ENCODE assay signal across 20 cellular contexts in the genomic region with DNA sequence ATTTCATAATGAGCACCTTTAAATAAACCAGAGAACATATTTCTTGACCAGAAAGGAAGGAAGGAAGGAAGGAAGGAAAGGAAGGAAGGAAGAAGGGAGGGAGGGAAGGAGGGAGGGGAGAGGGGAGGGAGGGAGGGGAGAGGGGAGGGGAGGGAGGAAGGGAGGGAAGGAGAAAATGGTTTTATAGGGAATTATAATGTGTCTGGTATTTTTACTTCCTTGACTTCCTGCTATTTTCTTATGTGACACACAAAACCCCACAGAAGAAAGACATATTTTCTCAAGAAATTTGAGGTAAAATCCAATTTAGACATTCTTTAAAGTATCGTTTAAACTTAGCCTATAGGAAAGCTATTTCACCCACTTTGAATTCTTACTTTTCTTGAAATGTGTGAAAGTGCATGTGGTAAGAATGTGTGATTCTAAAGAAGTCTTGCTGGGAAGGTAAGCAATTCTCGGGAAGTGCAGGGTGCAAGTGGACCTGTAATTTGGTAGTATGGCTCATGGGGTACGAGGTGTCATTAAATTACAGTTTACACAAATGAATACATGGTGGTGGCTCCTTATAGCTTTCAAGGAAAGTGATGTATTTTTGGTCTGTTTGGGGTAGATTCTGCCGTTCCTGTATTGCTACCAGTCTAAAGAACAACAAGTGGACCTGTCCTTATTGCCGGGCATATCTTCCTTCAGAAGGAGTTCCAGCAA. TPM values are rescaled to one million over a fixed set of nuclear protein-coding genes. Genes with fewer than 3 reads are reported as not detected.
DNase-seq lines count a peak whose midpoint lies in the region; ATAC-seq and TF ChIP-seq lines count a peak whose summit lies in the region.
"Had no signal": no experiment of that assay in that cellular context is flagged by ENCODE, and none has a peak within 500 bp of the region (broad histone marks: within the 10 kb centered on the region; RNA-seq: fewer than 3 reads in every experiment).

No MANE protein-coding gene starts in this region.

- no peak overlapping the region for H3K4me3 ChIP-seq in CD4-positive, CD25-positive, alpha-beta regulatory T cell (ENCODE audit: low read depth, low read length)
- no peak overlapping the region for H3K4me3 ChIP-seq in esophagus squamous epithelium
- H3K4me3 ChIP-seq: heart left ventricle, SJSA1, skin epidermis, thyroid gland had no signal

- H3K9me3 ChIP-seq in CD4-positive, CD25-positive, alpha-beta regulatory T cell (ENCODE audit: control insufficient read depth in 2 of 2, low read length in 2 of 2): no peaks in the 10 kb centered on the region
- no peaks in the 10 kb centered on the region for H3K9me3 ChIP-seq in esophagus squamous epithelium
- H3K9me3 ChIP-seq: heart left ventricle, SJSA1, thyroid gland had no signal

- H3K36me3 Mint-ChIP-seq in activated T-cell treated with anti-CD3 and anti-CD28 coated beads, Interleukin-2, amount 50 U/mL, for 24 hours (ENCODE audit: low read depth): peaks cover 75% of the 10 kb centered on the region
- H3K36me3 Mint-ChIP-seq in CD4-positive, CD25-positive, alpha-beta regulatory T cell: peaks cover 37% of the 10 kb centered on the region
- H3K36me3 Mint-ChIP-seq in T-helper 2 cell treated with Interferon-gamma antibody and Interleukin-4, amounts not matched to agents 5 μg/mL and 100 μg/mL, for 36 hours (ENCODE audit: low read depth): peaks cover 84% of the 10 kb centered on the region
- H3K36me3 Mint-ChIP-seq in immature natural killer cell: peaks cover 20 to 38% (median 33%) of the 10 kb centered on the region in 3 donors

- no peaks in the 10 kb centered on the region for H3K27me3 ChIP-seq in CD4-positive, CD25-positive, alpha-beta regulatory T cell (ENCODE audit: control insufficient read depth, insufficient read depth, low read length)
- no peaks in the 10 kb centered on the region for H3K27me3 ChIP-seq in esophagus squamous epithelium
- H3K27me3 ChIP-seq: heart left ventricle, SJSA1, thyroid gland had no signal

- no peak for TF ChIP-seq CTCF in esophagus squamous epithelium (IDR thresholded peaks at IDR 0.05)

- no peak for ATAC-seq in CD4-positive, CD25-positive, alpha-beta regulatory T cell (ENCODE audit: low read depth in 2 of 2)
- ATAC-seq in GM21381 (IDR thresholded peaks at IDR 0.05; ENCODE audit: unreplicated experiment): no peak
- ATAC-seq: heart left ventricle had no signal

- H3K36me3 ChIP-seq in CD4-positive, CD25-positive, alpha-beta regulatory T cell (ENCODE audit: control insufficient read depth, insufficient read depth, low read length): peaks cover 48% of the 10 kb centered on the region
- H3K36me3 ChIP-seq in esophagus squamous epithelium: peaks cover 0 to 25% (median 0%) of the 10 kb centered on the region in 3 donors
- H3K36me3 ChIP-seq: SJSA1, thyroid gland had no signal

- no peaks in the 10 kb centered on the region for H3K9me3 Mint-ChIP-seq in activated T-cell treated with anti-CD3 and anti-CD28 coated beads, Interleukin-2, amount 50 U/mL, for 24 hours
- H3K9me3 Mint-ChIP-seq in CD4-positive, CD25-positive, alpha-beta regulatory T cell: peaks cover 0 to 2% (median 0%) of the 10 kb centered on the region in 7 donors
- peaks cover 7% of the 10 kb centered on the region for H3K9me3 Mint-ChIP-seq in T-helper 2 cell treated with Interferon-gamma antibody and Interleukin-4, amounts not matched to agents 5 μg/mL and 100 μg/mL, for 36 hours
- no peaks in the 10 kb centered on the region for H3K9me3 Mint-ChIP-seq in immature natural killer cell
- H3K9me3 Mint-ChIP-seq: H9 had no signal

- H3K27ac Mint-ChIP-seq in activated T-cell treated with anti-CD3 and anti-CD28 coated beads, Interleukin-2, amount 50 U/mL, for 24 hours: peak overlapping the region; percentile 91
- H3K27ac Mint-ChIP-seq in CD4-positive, CD25-positive, alpha-beta regulatory T cell: peak overlapping the region; percentile 38 to 94 (median 39)
- peak overlapping the region; percentile 84 for H3K27ac Mint-ChIP-seq in T-helper 2 cell treated with Interferon-gamma antibody and Interleukin-4, amounts not matched to agents 5 μg/mL and 100 μg/mL, for 36 hours
- H3K27ac Mint-ChIP-seq in immature natural killer cell: peak overlapping the region; percentile 83 to 92 (median 90)
- H3K27ac Mint-ChIP-seq: H9 had no signal

- no peaks in the 10 kb centered on the region for H3K27me3 Mint-ChIP-seq in activated T-cell treated with anti-CD3 and anti-CD28 coated beads, Interleukin-2, amount 50 U/mL, for 24 hours
- no peaks in the 10 kb centered on the region for H3K27me3 Mint-ChIP-seq in CD4-positive, CD25-positive, alpha-beta regulatory T cell
- H3K27me3 Mint-ChIP-seq in T-helper 2 cell treated with Interferon-gamma antibody and Interleukin-4, amounts not matched to agents 5 μg/mL and 100 μg/mL, for 36 hours (ENCODE audit: low read depth): no peaks in the 10 kb centered on the region
- peaks cover 7 to 34% (median 31%) of the 10 kb centered on the region in 3 donors for H3K27me3 Mint-ChIP-seq in immature natural killer cell (ENCODE audit: low read depth in 3 of 3)

- peaks cover 51% of the 10 kb centered on the region for H3K4me1 ChIP-seq in CD4-positive, CD25-positive, alpha-beta regulatory T cell (ENCODE audit: control insufficient read depth, insufficient read depth, low read length, poor library complexity, severe bottlenecking)
- H3K4me1 ChIP-seq in esophagus squamous epithelium: no peaks in the 10 kb centered on the region
- H3K4me1 ChIP-seq: SJSA1, thyroid gland had no signal

- intact Hi-C loops in esophagus squamous epithelium (cut with DNase I): no loop called here

- no peak overlapping the region for H3K27ac ChIP-seq in CD4-positive, CD25-positive, alpha-beta regulatory T cell (ENCODE audit: insufficient read depth, low read length, poor library complexity, severe bottlenecking)
- no peak overlapping the region for H3K27ac ChIP-seq in esophagus squamous epithelium
- H3K27ac ChIP-seq: heart left ventricle, HL-60, SJSA1, skin epidermis, thyroid gland had no signal

- WGBS in esophagus squamous epithelium, 2 donors: 87 to 92% methylated on average over 5 of the region's 5 CpGs

- peak overlapping the region; percentile 35 for H3K4me3 Mint-ChIP-seq in activated T-cell treated with anti-CD3 and anti-CD28 coated beads, Interleukin-2, amount 50 U/mL, for 24 hours
- H3K4me3 Mint-ChIP-seq in CD4-positive, CD25-positive, alpha-beta regulatory T cell: peak overlapping the region in 2 of 4 donors; percentile 48 to 50
- peak overlapping the region; percentile 69 for H3K4me3 Mint-ChIP-seq in T-helper 2 cell treated with Interferon-gamma antibody and Interleukin-4, amounts not matched to agents 5 μg/mL and 100 μg/mL, for 36 hours
- H3K4me3 Mint-ChIP-seq in immature natural killer cell: peak overlapping the region; percentile 65 to 78 (median 72)
- H3K4me3 Mint-ChIP-seq: H9 had no signal

- no peak for DNase-seq in activated T-cell treated with anti-CD3 and anti-CD28 coated beads, Interleukin-2, amount 50 U/mL, for 24 hours
- no peak for DNase-seq in activated T-cell treated with anti-CD3 and anti-CD28 coated beads, Interleukin-2, amount 50 U/mL, for 1 hour
- DNase-seq in CD4-positive, CD25-positive, alpha-beta regulatory T cell: no peak
- DNase-seq in T-helper 2 cell treated with Interferon-gamma antibody and Interleukin-4, amounts not matched to agents 5 μg/mL and 100 μg/mL, for 36 hours (ENCODE audit: low spot score): peak; percentile 50
- DNase-seq in immature natural killer cell: no peak
- no peak for DNase-seq in NCI-H1417 (lab: John Stamatoyannopoulos, UW)
- no peak for DNase-seq in esophagus squamous epithelium (lab: John Stamatoyannopoulos, UW)
- DNase-seq: amniotic stem cell; effector CD4-positive, alpha-beta T cell; foreskin fibroblast; H9; heart left ventricle; NCI-H187; stimulated activated CD4-positive, alpha-beta T cell treated with anti-CD3 and anti-CD28 coated beads, Interleukin-2, amount 100 ng/mL, for 24 hours; stimulated activated naive CD4-positive, alpha-beta T cell; thyroid gland had no signal

- H3K4me1 Mint-ChIP-seq in activated T-cell treated with anti-CD3 and anti-CD28 coated beads, Interleukin-2, amount 50 U/mL, for 24 hours (ENCODE audit: low read depth): peaks cover 76% of the 10 kb centered on the region
- peaks cover 31 to 87% (median 61%) of the 10 kb centered on the region in 4 donors for H3K4me1 Mint-ChIP-seq in CD4-positive, CD25-positive, alpha-beta regulatory T cell
- H3K4me1 Mint-ChIP-seq in T-helper 2 cell treated with Interferon-gamma antibody and Interleukin-4, amounts not matched to agents 5 μg/mL and 100 μg/mL, for 36 hours (ENCODE audit: low read depth): peaks cover 66% of the 10 kb centered on the region
- H3K4me1 Mint-ChIP-seq in immature natural killer cell: peaks cover 95 to 98% of the 10 kb centered on the region in 2 donors
- H3K4me1 Mint-ChIP-seq: H9 had no signal

- no peak for TF ChIP-seq POLR2A in esophagus squamous epithelium (IDR thresholded peaks at IDR 0.05)

RNA-seq across cellular contexts. Expression of a gene that starts 18.0 kb away (rescaled TPM):
- 81.7 TPM for total RNA-seq in CD4-positive, CD25-positive, alpha-beta regulatory T cell
- polyA plus RNA-seq in CD4-positive, CD25-positive, alpha-beta regulatory T cell: 10 to 100 TPM; 50.6 to 70.6 (median 61.5) TPM
- 100 to 1,000 TPM in 2 of 3 donors, 10 to 100 TPM in 1; 73.0 to 132 (median 122) TPM for polyA plus RNA-seq in immature natural killer cell
- total RNA-seq in esophagus squamous epithelium: 10 to 100 TPM in 1 of 4 donors, 1 to 10 TPM in 2, under 1 TPM in 1; 0.87 to 10.7 (median 3.2) TPM
- total RNA-seq: SJSA1 had no signal

RNA-seq across cellular contexts. Expression of a gene that starts 55.0 kb away (rescaled TPM):
- 94.8 TPM for total RNA-seq in CD4-positive, CD25-positive, alpha-beta regulatory T cell
- polyA plus RNA-seq in CD4-positive, CD25-positive, alpha-beta regulatory T cell: 10 to 100 TPM; 62.1 to 92.9 (median 86.2) TPM
- polyA plus RNA-seq in immature natural killer cell: 10 to 100 TPM; 33.3 to 42.8 (median 38.2) TPM
- 10 to 100 TPM; 13.2 to 28.6 (median 15.4) TPM for total RNA-seq in esophagus squamous epithelium

Comparison
In these comparisons a context has a peak if more than half of its experiments do, and no peak if none do; other contexts are left out.
1. H3K27ac Mint-ChIP-seq: peak in every context shown above with its lines; median percentile 91 in activated T-cell treated with anti-CD3 and anti-CD28 coated beads, Interleukin-2, amount 50 U/mL, for 24 hours; 90 in immature natural killer cell; 84 in T-helper 2 cell treated with Interferon-gamma antibody and Interleukin-4, amounts not matched to agents 5 μg/mL and 100 μg/mL, for 36 hours; 39 in CD4-positive, CD25-positive, alpha-beta regulatory T cell.